7 cellular contexts compared by ENCODE assay signal in the genomic region with DNA sequence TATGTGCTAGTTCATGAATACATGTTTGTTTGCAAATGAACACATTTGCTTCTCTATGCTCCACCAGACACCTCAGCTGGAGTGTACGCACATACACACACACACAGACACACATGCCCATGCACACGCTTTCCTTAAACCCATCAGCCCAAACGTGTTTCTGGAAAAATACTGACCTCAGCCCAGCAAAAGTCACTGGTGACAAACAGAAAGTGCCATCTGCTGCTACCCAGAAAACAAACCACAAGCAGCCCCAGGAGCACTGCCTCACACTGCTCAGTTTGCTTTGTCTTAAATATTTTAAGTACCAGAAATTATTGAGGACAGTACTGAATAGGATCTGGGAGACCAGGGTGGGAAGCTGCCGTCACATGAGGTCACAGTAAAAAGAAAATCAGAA. TPM values are rescaled to one million over a fixed set of nuclear protein-coding genes. Genes with fewer than 3 reads are reported as not detected.
"Had no signal": no experiment of that assay in that cellular context is flagged by ENCODE, and none has a peak within 500 bp of the region (broad histone marks: within the 10 kb centered on the region; RNA-seq: fewer than 3 reads in every experiment).

No MANE protein-coding gene starts in this region.

RNA-seq across cellular contexts. Expression of gene CD8B2, which starts 10.2 kb away (rescaled TPM):
- total RNA-seq: HT-29, M059J, NCI-H460, OCI-LY7, PC-3, Right ventricle myocardium inferior, SJCRH30 had no signal

RNA-seq across cellular contexts. Expression of gene RGPD3, which starts 29.1 kb away (rescaled TPM):
- total RNA-seq: HT-29, OCI-LY7, SJCRH30 had no signal
